8 cellular contexts compared by ENCODE assay signal in the genomic region with DNA sequence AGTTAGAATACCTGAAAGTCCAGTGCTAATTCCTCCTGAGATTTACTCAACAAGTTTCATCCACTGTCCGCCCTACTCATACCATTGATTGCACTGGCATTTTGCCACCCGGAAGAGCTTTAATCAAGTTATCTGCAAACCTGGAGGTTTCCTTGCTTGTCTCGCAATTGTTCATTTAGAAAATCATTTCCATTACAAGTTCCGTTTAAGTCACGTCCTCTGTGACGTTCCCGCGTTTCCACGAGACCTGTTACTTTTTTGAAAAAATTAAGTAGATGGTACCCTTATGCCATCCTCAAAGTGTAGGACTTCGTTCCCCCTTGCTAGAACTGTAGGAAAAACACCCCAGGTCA. TPM values are rescaled to one million over a fixed set of nuclear protein-coding genes. Genes with fewer than 3 reads are reported as not detected.
DNase-seq lines count a peak whose midpoint lies in the region; ATAC-seq, FAIRE-seq and TF ChIP-seq lines count a peak whose summit lies in the region.

No MANE protein-coding gene starts in this region.

- H3K4me3 ChIP-seq in Panc1 (ENCODE audit: low read depth in 2 of 2, low read length in 2 of 2) (peak overlapping the region; percentile 78 to 84), ascending aorta (peak overlapping the region; percentile 60 to 69)

- intact Hi-C loops in Panc1 (cut with micrococcal nuclease; ENCODE audit: unreplicated experiment): loop anchor here (5.0 kb wide), 1 partner anchor 204 kb away; no protein-coding TSS in a partner anchor
- intact Hi-C loops in ascending aorta (cut with DNase I): loop anchor here (1.0 to 5.0 kb wide), 3 partner anchors 50 to 204 kb away; partner anchors contain the start of gene OCIAD1

- CTCF ChIA-PET in Panc1 (lab: Charles Lee): no interaction called here

- TF ChIP-seq CTCF in Panc1 (IDR thresholded peaks at IDR 0.05) (no peak), ascending aorta (IDR thresholded peaks at IDR 0.05) (no peak)

- DNase-seq in H4 (ENCODE audit: low spot score) (peak; percentile 21), Panc1 (ENCODE audit: low read depth, low spot score) (no peak), ascending aorta (ENCODE audit: low spot score in 2 of 2) (peak in 1 of 2 donors; percentile 72), NCI-H187 treated with DMSO at 0.1 percent for 48 hours (lab: John Stamatoyannopoulos, UW) (no peak)
- DNase-seq in stimulated activated CD4-positive, alpha-beta T cell treated with anti-CD3 and anti-CD28 coated beads, Interleukin-15, amount 100 ng/mL, for 48 hours (ENCODE audit: low read depth in 2 of 2): peak; percentile 29 to 30

- H3K36me3 ChIP-seq in Panc1 (ENCODE audit: control insufficient read depth, insufficient read depth, low read length) (peaks cover 3% of the 10 kb centered on the region; the same call in 1 of the 2 replicates), ascending aorta (no peaks in the 10 kb centered on the region)

- BruUV-seq in Panc1 (replicated peaks; lab: Mats Ljungman, UMichigan): TSS peak; percentile 96

- H3K9me3 ChIP-seq in Panc1 (ENCODE audit: control insufficient read depth, insufficient read depth, low read depth, low read length) (no peaks in the 10 kb centered on the region), ascending aorta (no peaks in the 10 kb centered on the region)

- H3K27ac ChIP-seq in Panc1 (ENCODE audit: low read length) (peak overlapping the region; percentile 92), ascending aorta (peak overlapping the region; percentile 72 to 84)

- H3K27me3 ChIP-seq in Panc1 (ENCODE audit: control insufficient read depth, insufficient read depth, low read length) (no peaks in the 10 kb centered on the region), ascending aorta (no peaks in the 10 kb centered on the region)

- ATAC-seq in Panc1 (no peak), GM18907 (IDR thresholded peaks at IDR 0.05; ENCODE audit: unreplicated experiment) (no peak), GM21526 (IDR thresholded peaks at IDR 0.05; ENCODE audit: low FRiP score, unreplicated experiment) (no peak)

- POLR2A ChIA-PET in Panc1 (lab: Charles Lee): interaction anchor here (0.7 kb wide), 1 partner anchor 180 kb away, joined by 3 read pairs; no protein-coding TSS in a partner anchor

- peak; percentile 65 for FAIRE-seq in islet of Langerhans (lab: Jason Lieb, UNC)

- in situ Hi-C loops in Panc1 (cut with HindIII; ENCODE audit: low pct_unique_long_range_greater_than_20kb, low sequenced_read_pairs): no loop called here

- H3K4me1 ChIP-seq in Panc1 (ENCODE audit: control insufficient read depth, insufficient read depth, low read length): peaks cover 18% of the 10 kb centered on the region
- H3K4me1 ChIP-seq in ascending aorta: peaks cover 0 to 20% of the 10 kb centered on the region in 2 donors

RNA-seq across cellular contexts. Expression of gene FRYL, which starts 0.8 kb away (rescaled TPM):
- 32.7 and 36.2 TPM in 2 replicates for total RNA-seq in H4 (2014; rRNA removed; shearing (Covaris generic))
- total RNA-seq in Panc1 (2021; ENCODE audit: unreplicated experiment): 47.5 TPM
- 15.4 TPM for polyA plus RNA-seq in Panc1 (2012; ENCODE audit: insufficient read length)
- total RNA-seq in ascending aorta: 40.6 TPM

RNA-seq across cellular contexts. Expression of gene OCIAD1, which starts 50.0 kb away (rescaled TPM):
- total RNA-seq in H4 (2014; rRNA removed; shearing (Covaris generic)): 212 and 281 TPM in 2 replicates
- total RNA-seq in Panc1 (2021; ENCODE audit: unreplicated experiment) (103 TPM), ascending aorta (146 TPM)
- polyA plus RNA-seq in Panc1 (2012; ENCODE audit: insufficient read length): 77.3 TPM

Comparison
In these comparisons a context has a peak if more than half of its experiments do, and no peak if none do; other contexts are left out.
1. DNase-seq: peak in H4 (single experiment) and stimulated activated CD4-positive, alpha-beta T cell treated with anti-CD3 and anti-CD28 coated beads, Interleukin-15, amount 100 ng/mL, for 48 hours (2 of 2); none in Panc1 (single experiment) and NCI-H187 treated with DMSO at 0.1 percent for 48 hours (single experiment).